ENCODE assay signal across 16 cellular contexts in genomic region chr4:25888781-25889180, GRCh38.
"Had no signal": no experiment of that assay in that cellular context is flagged by ENCODE, and none has a peak within 500 bp of the region (broad histone marks: within the 10 kb centered on the region; RNA-seq: fewer than 3 reads in every experiment).

No MANE protein-coding gene starts in this region.

- H3K27me3 ChIP-seq: breast epithelium, dorsolateral prefrontal cortex, esophagus muscularis mucosa, heart left ventricle, pancreas, testis had no signal

- H3K4me3 ChIP-seq: breast epithelium, dorsolateral prefrontal cortex, esophagus muscularis mucosa, heart left ventricle, neural progenitor cell, pancreas, testis had no signal

- H3K9me3 ChIP-seq: breast epithelium, esophagus muscularis mucosa, heart left ventricle, pancreas, testis had no signal

- H3K27me3 Mint-ChIP-seq: activated naive CD4-positive, alpha-beta T cell treated with anti-CD3 and anti-CD28 coated beads, Interleukin-2, amount 50 U/mL, for 24 hours had no signal

- H3K36me3 Mint-ChIP-seq: activated naive CD4-positive, alpha-beta T cell treated with anti-CD3 and anti-CD28 coated beads, Interleukin-2, amount 50 U/mL, for 24 hours; neural progenitor cell had no signal

- H3K4me1 Mint-ChIP-seq: activated naive CD4-positive, alpha-beta T cell treated with anti-CD3 and anti-CD28 coated beads, Interleukin-2, amount 50 U/mL, for 24 hours; stimulated activated naive CD8-positive, alpha-beta T cell treated with anti-CD3 and anti-CD28 coated beads, Interleukin-15, amount 100 ng/mL, for 72 hours had no signal

- H3K4me3 Mint-ChIP-seq: activated naive CD4-positive, alpha-beta T cell treated with anti-CD3 and anti-CD28 coated beads, Interleukin-2, amount 50 U/mL, for 24 hours; neural progenitor cell; stimulated activated naive CD8-positive, alpha-beta T cell treated with anti-CD3 and anti-CD28 coated beads, Interleukin-15, amount 100 ng/mL, for 72 hours had no signal

- H3K27ac Mint-ChIP-seq: activated naive CD4-positive, alpha-beta T cell treated with anti-CD3 and anti-CD28 coated beads, Interleukin-2, amount 50 U/mL, for 24 hours; neural progenitor cell; stimulated activated naive CD8-positive, alpha-beta T cell treated with anti-CD3 and anti-CD28 coated beads, Interleukin-15, amount 100 ng/mL, for 72 hours had no signal

- ATAC-seq: heart left ventricle; left ventricle myocardium superior; pancreas; stimulated activated naive CD8-positive, alpha-beta T cell treated with anti-CD3 and anti-CD28 coated beads, Interleukin-15, amount 100 ng/mL, for 72 hours had no signal

- H3K27ac ChIP-seq: breast epithelium, dorsolateral prefrontal cortex, esophagus muscularis mucosa, heart left ventricle, neural progenitor cell, pancreas, testis had no signal

- DNase-seq: activated CD4-positive, CD25-positive, alpha-beta regulatory T cell; amniotic stem cell; dorsolateral prefrontal cortex; heart left ventricle; kidney; left ventricle myocardium superior; pancreas; stimulated activated CD4-positive, alpha-beta T cell treated with anti-CD3 and anti-CD28 coated beads, Interleukin-15, amount 100 ng/mL, for 24 hours; stimulated activated CD4-positive, alpha-beta T cell treated with anti-CD3 and anti-CD28 coated beads, Interleukin-4, amount 100 ng/mL, for 24 hours; stimulated activated naive CD8-positive, alpha-beta T cell treated with anti-CD3 and anti-CD28 coated beads, Interleukin-15, amount 100 ng/mL, for 72 hours; T-helper 1 cell; testis had no signal

- H3K9me3 Mint-ChIP-seq: activated naive CD4-positive, alpha-beta T cell treated with anti-CD3 and anti-CD28 coated beads, Interleukin-2, amount 50 U/mL, for 24 hours; stimulated activated naive CD8-positive, alpha-beta T cell treated with anti-CD3 and anti-CD28 coated beads, Interleukin-15, amount 100 ng/mL, for 72 hours had no signal

- H3K4me1 ChIP-seq: breast epithelium, pancreas, testis had no signal

- H3K36me3 ChIP-seq: breast epithelium, esophagus muscularis mucosa, heart left ventricle, neural progenitor cell, pancreas had no signal
